ENCODE assay signal across 10 cellular contexts in genomic region chr10:14386202-14386593, GRCh38. TPM values are rescaled to one million over a fixed set of nuclear protein-coding genes. Genes with fewer than 3 reads are reported as not detected.
DNase-seq lines count a peak whose midpoint lies in the region; ATAC-seq and TF ChIP-seq lines count a peak whose summit lies in the region.
"Had no signal": no experiment of that assay in that cellular context is flagged by ENCODE, and none has a peak within 500 bp of the region (broad histone marks: within the 10 kb centered on the region; RNA-seq: fewer than 3 reads in every experiment).

No MANE protein-coding gene starts in this region.

- in situ Hi-C loops in astrocyte of the cerebellum (cut with HindIII; ENCODE audit: low sequenced_read_pairs): no loop called here

- H3K4me3 Mint-ChIP-seq in immature natural killer cell: no peak overlapping the region

- no peak overlapping the region for H3K18ac ChIP-seq in trophoblast cell (ENCODE audit: low read length)

- no peak overlapping the region for H3K4ac ChIP-seq in trophoblast cell (ENCODE audit: low read depth, low read length)

- intact Hi-C loops in cardiac septum (cut with DNase I): no loop called here

- H3K9me3 ChIP-seq in trophoblast cell (ENCODE audit: insufficient read depth, low read depth, low read length): no peaks in the 10 kb centered on the region
- H3K9me3 ChIP-seq: ascending aorta had no signal

- no peak overlapping the region for H2BK5ac ChIP-seq in trophoblast cell (ENCODE audit: low read depth, low read length, poor library complexity)

- no peaks in the 10 kb centered on the region for H3K27me3 ChIP-seq in trophoblast cell (ENCODE audit: insufficient read depth, low read length)
- H3K27me3 ChIP-seq: ascending aorta had no signal

- no peaks in the 10 kb centered on the region for H3K36me3 Mint-ChIP-seq in immature natural killer cell

- H3K79me2 ChIP-seq in trophoblast cell (ENCODE audit: control insufficient read depth, insufficient read depth, low read length, poor library complexity): peaks cover 4% of the 10 kb centered on the region

- H3K9ac ChIP-seq in trophoblast cell (ENCODE audit: low read length): no peak overlapping the region

- H3K4me1 Mint-ChIP-seq in immature natural killer cell: no peaks in the 10 kb centered on the region

- H3K4me3 ChIP-seq in AG10803 (ENCODE audit: low read length) (no peak overlapping the region), astrocyte of the cerebellum (ENCODE audit: low read depth, low read length) (no peak overlapping the region), trophoblast cell (ENCODE audit: low read depth, low read length) (no peak overlapping the region)
- H3K4me3 ChIP-seq: ascending aorta had no signal

- H4K8ac ChIP-seq in trophoblast cell (ENCODE audit: low read depth, low read length): no peak overlapping the region

- H2BK120ac ChIP-seq in trophoblast cell (ENCODE audit: insufficient read depth, low read length, poor library complexity): no peak overlapping the region

- no peak overlapping the region for H2AK5ac ChIP-seq in trophoblast cell (ENCODE audit: low read length)

- H3K27ac Mint-ChIP-seq in immature natural killer cell: no peak overlapping the region

- no peaks in the 10 kb centered on the region for H3K9me3 Mint-ChIP-seq in immature natural killer cell

- no CpG with 5 or more reads among the region's 6 CpGs for WGBS in trophoblast cell (ENCODE audit: extremely low coverage, insufficient coverage, insufficient read length)

- H2AFZ ChIP-seq in trophoblast cell (ENCODE audit: insufficient read depth, low read length, poor library complexity): no peak overlapping the region

- no peak for ATAC-seq in GM21360 (IDR thresholded peaks at IDR 0.05; ENCODE audit: unreplicated experiment)
- ATAC-seq: Panc1 had no signal

- H3K79me1 ChIP-seq in trophoblast cell (ENCODE audit: low read length): peaks cover 41% of the 10 kb centered on the region

- no peak overlapping the region for H4K91ac ChIP-seq in trophoblast cell (ENCODE audit: low read depth, low read length)

- no peak overlapping the region for H3K4me2 ChIP-seq in trophoblast cell (ENCODE audit: low read length)

- no peaks in the 10 kb centered on the region for H3K36me3 ChIP-seq in trophoblast cell (ENCODE audit: control insufficient read depth in 1 of 2, insufficient read depth in 2 of 2, low read length in 2 of 2)
- H3K36me3 ChIP-seq: ascending aorta had no signal

- peaks cover 3 to 5% (median 4%) of the 10 kb centered on the region in 3 donors for H3K27me3 Mint-ChIP-seq in immature natural killer cell (ENCODE audit: low read depth in 3 of 3)

- H4K12ac ChIP-seq in trophoblast cell (ENCODE audit: low read depth, low read length): no peak overlapping the region

- DNase-seq in AG10803 (ENCODE audit: low read depth) (peak; percentile 94), NCI-H226 (peak; percentile 92), astrocyte of the cerebellum (ENCODE audit: low read depth) (peak; percentile 37), trophoblast cell (peak; percentile 78 to 94), immature natural killer cell (no peak), cardiac septum (ENCODE audit: low spot score) (no peak), SK-N-DZ (ENCODE audit: low spot score) (no peak)

- no peak overlapping the region for H3K14ac ChIP-seq in trophoblast cell (ENCODE audit: low read length)

- H3K27ac ChIP-seq in trophoblast cell (ENCODE audit: low read depth, low read length): peak overlapping the region; percentile 74
- H3K27ac ChIP-seq: ascending aorta had no signal

- no peak for TF ChIP-seq CTCF in AG10803 (conservative IDR thresholded peaks at IDR 0.05; ENCODE audit: low read length)
- no peak for TF ChIP-seq CTCF in astrocyte of the cerebellum (IDR thresholded peaks at IDR 0.05; ENCODE audit: low read depth, low read length, missing control alignments)

- peaks cover 19 to 23% of the 10 kb centered on the region in 2 experiments for H3K4me1 ChIP-seq in trophoblast cell (ENCODE audit: control insufficient read depth in 1 of 2, insufficient read depth in 2 of 2, low read length in 2 of 2)
- H3K4me1 ChIP-seq: ascending aorta had no signal

- H2BK12ac ChIP-seq in trophoblast cell (ENCODE audit: low read length): no peak overlapping the region

- H3K23ac ChIP-seq in trophoblast cell (ENCODE audit: low read length): no peak overlapping the region

RNA-seq across cellular contexts. Expression of gene FRMD4A, which starts 55.5 kb away (rescaled TPM):
- 137 and 153 TPM in 2 replicates for polyA plus RNA-seq in trophoblast cell (2013)
- under 1 TPM in 1 of 3 donors, not detected in 2; 0.48 TPM for polyA plus RNA-seq in immature natural killer cell
- 23.7 TPM for total RNA-seq in cardiac septum
- 10.1 and 17.7 TPM in 2 replicates for polyA plus RNA-seq in SK-N-DZ (2014; cell fraction: cytosol; rRNA removed)
- polyA plus RNA-seq in SK-N-DZ (2014; cell fraction: nucleus; rRNA removed): 7.7 and 8.5 TPM in 2 replicates

Comparison
In these comparisons a context has a peak if more than half of its experiments do, and no peak if none do; other contexts are left out.
1. DNase-seq: peak in AG10803 (single experiment), NCI-H226 (single experiment), astrocyte of the cerebellum (single experiment) and trophoblast cell (2 of 2); none in immature natural killer cell (0 of 3), cardiac septum (single experiment) and SK-N-DZ (single experiment).